In the genomic region with DNA sequence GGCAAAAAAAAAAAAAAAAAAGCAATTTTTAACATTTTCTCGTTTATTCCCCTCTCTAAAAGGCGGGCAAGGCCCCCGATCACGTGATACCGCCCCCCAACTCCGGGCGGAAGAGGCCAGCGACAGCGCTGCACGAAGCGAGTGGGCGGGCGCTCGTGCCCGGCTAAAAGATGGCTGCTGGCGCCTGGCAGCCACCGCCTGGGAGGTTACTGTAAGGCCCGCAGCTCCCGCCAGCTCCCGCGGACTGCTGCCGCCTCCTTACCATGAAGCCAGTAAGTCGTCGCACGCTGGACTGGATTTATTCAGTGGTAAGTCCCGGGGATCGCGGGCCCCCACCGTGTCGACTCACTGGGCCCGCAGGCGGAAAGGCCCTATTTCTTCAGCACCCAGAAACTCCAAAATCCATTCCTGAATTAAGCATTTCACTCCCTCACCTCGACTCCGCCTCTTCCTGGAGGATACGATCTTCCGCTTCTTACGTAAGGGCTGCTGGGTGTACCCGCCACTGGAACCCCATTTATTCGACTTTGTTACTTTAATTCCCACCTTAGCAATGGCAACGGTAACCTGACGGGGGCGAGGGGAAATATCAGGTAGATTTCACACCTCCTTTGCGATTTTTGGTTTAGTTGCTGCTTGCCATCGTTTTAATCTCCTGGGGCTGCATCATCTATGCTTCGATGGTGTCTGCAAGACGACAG, we compare ENCODE assay signal across 8 cellular contexts. TPM values are rescaled to one million over a fixed set of nuclear protein-coding genes. Genes with fewer than 3 reads are reported as not detected.
A peak's percentile ranks its signal among the peaks of the same experiment; 100 is the strongest.
DNase-seq lines count a peak whose midpoint lies in the region; ATAC-seq and TF ChIP-seq lines count a peak whose summit lies in the region.

A gene with protein sequence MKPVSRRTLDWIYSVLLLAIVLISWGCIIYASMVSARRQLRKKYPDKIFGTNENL (plus strand): TSS at position 156 of the 701 bp plus-strand sequence. CDS start 108 bp downstream, at position 264.
A gene (minus strand): TSS at position 415 of the 701 bp plus-strand sequence. CDS start 150 bp downstream, at position 265.

- CTCF ChIA-PET in GM10248 (lab: Yijun Ruan, JAX) = interaction anchor here (0.8 to 7.4 kb wide), 5 partner anchors 20 to 173 kb away, joined by 3 to 45 read pairs (median 14); a partner anchor contains a TSS
- CTCF ChIA-PET in activated naive CD4-positive, alpha-beta T cell treated with anti-CD3 and anti-CD28 coated beads for 36 hours (lab: Charles Lee) = interaction anchor here (0.6 to 3.1 kb wide), 5 partner anchors 9 to 580 kb away, joined by 3 to 12 read pairs (median 10); a partner anchor contains a TSS

- TF ChIP-seq EP300 in gastroesophageal sphincter (IDR thresholded peaks at IDR 0.05) (no peak), suprapubic skin (IDR thresholded peaks at IDR 0.05) (no peak)

- H3K9me3 ChIP-seq in SK-N-MC (ENCODE audit: low read depth, low read length) (no peaks in the 10 kb centered on the region), gastroesophageal sphincter (no peaks in the 10 kb centered on the region), suprapubic skin (no peaks in the 10 kb centered on the region)

- ATAC-seq in HG02588 (IDR thresholded peaks at IDR 0.05; ENCODE audit: unreplicated experiment) (peak; percentile 75), gastroesophageal sphincter (peak; percentile 93)

- peaks cover 36% of the 10 kb centered on the region for H3K36me3 Mint-ChIP-seq in activated naive CD4-positive, alpha-beta T cell treated with anti-CD3 and anti-CD28 coated beads for 36 hours (ENCODE audit: low read depth)

- peak within 1 kb of the TSS; percentile 95 for H3K4me3 Mint-ChIP-seq in activated naive CD4-positive, alpha-beta T cell treated with anti-CD3 and anti-CD28 coated beads for 36 hours

- POLR2A ChIA-PET in GM10248 (lab: Yijun Ruan, JAX) = no interaction called here

- no peaks in the 10 kb centered on the region for H3K27me3 Mint-ChIP-seq in activated naive CD4-positive, alpha-beta T cell treated with anti-CD3 and anti-CD28 coated beads for 36 hours (ENCODE audit: low read depth)

- 0% methylated on average over 7 to 31 of the region's 46 CpGs for WGBS in gastroesophageal sphincter (ENCODE audit: low coverage in 1 of 2), 2 donors
- under 1% methylated on average over 46 of the region's 46 CpGs for WGBS in suprapubic skin

- TF ChIP-seq CTCF in GM10248 (IDR thresholded peaks at IDR 0.05; ENCODE audit: control extremely low read depth, extremely low read depth, low read depth, missing control alignments) (no peak), gastroesophageal sphincter (IDR thresholded peaks at IDR 0.05) (peak in 2 of 4 experiments; percentile 9 to 15), suprapubic skin (IDR thresholded peaks at IDR 0.05) (no peak)

- peaks cover 43% of the 10 kb centered on the region for H3K4me1 Mint-ChIP-seq in activated naive CD4-positive, alpha-beta T cell treated with anti-CD3 and anti-CD28 coated beads for 36 hours (ENCODE audit: low read depth)

- peaks cover 0 to 36% (median 22%) of the 10 kb centered on the region in 3 donors for H3K4me1 ChIP-seq in gastroesophageal sphincter
- H3K4me1 ChIP-seq in suprapubic skin = peaks cover 26% of the 10 kb centered on the region

- peaks cover 21% of the 10 kb centered on the region for H3K36me3 ChIP-seq in SK-N-MC (ENCODE audit: insufficient read depth, low read length)
- peaks cover 0 to 6% of the 10 kb centered on the region in 2 donors for H3K36me3 ChIP-seq in gastroesophageal sphincter
- H3K36me3 ChIP-seq in suprapubic skin = no peaks in the 10 kb centered on the region

- DNase-seq in GM10248 (ENCODE audit: extremely low spot score) (peak; percentile 90), NCI-H1048 (lab: John Stamatoyannopoulos, UW) (peak; percentile 86), SK-N-MC (ENCODE audit: low read depth, low spot score) (peak; percentile 82), occipital lobe (lab: John Stamatoyannopoulos, UW) (peak; percentile 92), suprapubic skin (ENCODE audit: low spot score in 2 of 2) (peak; percentile 93 to 94)
- peak; percentile 91 for DNase-seq in activated naive CD4-positive, alpha-beta T cell treated with anti-CD3 and anti-CD28 coated beads for 36 hours

- intact Hi-C loops in activated naive CD4-positive, alpha-beta T cell treated with anti-CD3 and anti-CD28 coated beads for 36 hours (cut with micrococcal nuclease) = loop anchor here (1.0 to 10.0 kb wide), 9 partner anchors 9 to 902 kb away; a partner anchor contains a TSS

- H3K4me3 ChIP-seq in SK-N-MC = peak within 1 kb of the TSS; percentile 97
- H3K4me3 ChIP-seq in gastroesophageal sphincter = peak within 1 kb of the TSS; percentile 87 to 89
- H3K4me3 ChIP-seq in suprapubic skin = peak within 1 kb of the TSS; percentile 74

- H3K27me3 ChIP-seq in gastroesophageal sphincter (no peaks in the 10 kb centered on the region), suprapubic skin (no peaks in the 10 kb centered on the region)

- peak within 1 kb of the TSS; percentile 98 for H3K9ac ChIP-seq in SK-N-MC (ENCODE audit: insufficient read length)

- TF ChIP-seq POLR2A in gastroesophageal sphincter (IDR thresholded peaks at IDR 0.05) (peak; percentile 45 to 46), suprapubic skin (IDR thresholded peaks at IDR 0.05) (peak in 1 of 2 donors; percentile 66)

- H3K27ac ChIP-seq in SK-N-MC (peak within 1 kb of the TSS; percentile 97), gastroesophageal sphincter (peak within 1 kb of the TSS; percentile 91 to 97 (median 94)), suprapubic skin (peak within 1 kb of the TSS; percentile 93)

- H3K27ac Mint-ChIP-seq in activated naive CD4-positive, alpha-beta T cell treated with anti-CD3 and anti-CD28 coated beads for 36 hours = peak within 1 kb of the TSS; percentile 99

- no peaks in the 10 kb centered on the region for H3K9me3 Mint-ChIP-seq in activated naive CD4-positive, alpha-beta T cell treated with anti-CD3 and anti-CD28 coated beads for 36 hours

RNA-seq across cellular contexts. Expression of the first gene that starts in this region (rescaled TPM):
- total RNA-seq in activated naive CD4-positive, alpha-beta T cell treated with anti-CD3 and anti-CD28 coated beads for 36 hours = 10 to 100 TPM; 25.8 to 27.1 TPM
- total RNA-seq in gastroesophageal sphincter (10 to 100 TPM in 1 of 4 donors, 1 to 10 TPM in 3; 4.0 to 12.5 (median 8.2) TPM), occipital lobe (4.4 TPM), suprapubic skin (1 to 10 TPM; 3.9 to 8.1 (median 6.8) TPM)

RNA-seq across cellular contexts. Expression of the second gene that starts in this region (rescaled TPM):
- total RNA-seq in activated naive CD4-positive, alpha-beta T cell treated with anti-CD3 and anti-CD28 coated beads for 36 hours = 10 to 100 TPM; 14.3 to 15.2 TPM
- total RNA-seq in gastroesophageal sphincter = 10 to 100 TPM; 16.5 to 28.5 (median 25.5) TPM
- 49.9 TPM for total RNA-seq in occipital lobe
- total RNA-seq in suprapubic skin = 10 to 100 TPM; 19.2 to 29.0 (median 23.6) TPM

Comparison
In these comparisons a context has a peak if more than half of its experiments do, and no peak if none do; other contexts are left out.
1. Peak in every context shown above with its lines: DNase-seq, ATAC-seq, H3K4me3 ChIP-seq and H3K27ac ChIP-seq.